ENCODE assay signal across 9 cellular contexts in the genomic region with DNA sequence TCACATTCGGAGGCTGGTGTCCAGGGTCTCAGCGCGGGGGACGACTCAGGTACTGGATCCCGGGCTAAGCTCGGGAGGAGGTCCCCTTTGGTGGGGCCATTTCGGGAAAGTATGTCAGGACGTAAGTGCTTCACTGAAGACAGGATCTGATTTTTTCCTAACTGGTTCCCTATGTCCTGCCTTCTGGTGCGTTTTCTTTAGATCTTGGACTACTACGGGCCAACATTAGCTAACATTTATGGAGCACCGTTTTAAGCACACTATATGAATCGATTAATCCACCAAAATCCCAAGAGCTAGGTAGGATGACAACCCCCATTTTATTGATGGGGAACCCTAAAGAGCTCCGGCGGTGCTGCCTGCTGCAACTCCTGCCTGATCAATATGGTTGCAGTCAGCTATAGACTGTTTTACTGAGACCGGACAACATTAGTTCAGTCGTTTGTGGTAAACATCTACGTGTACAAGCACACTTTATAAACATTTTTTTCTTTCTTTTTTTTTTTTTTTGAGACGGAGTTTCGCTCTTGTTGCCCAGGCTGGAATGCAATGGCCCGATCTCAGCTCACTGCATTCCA. TPM values are rescaled to one million over a fixed set of nuclear protein-coding genes. Genes with fewer than 3 reads are reported as not detected.
A peak's percentile ranks its signal among the peaks of the same experiment; 100 is the strongest.
DNase-seq lines count a peak whose midpoint lies in the region; ATAC-seq, FAIRE-seq and TF ChIP-seq lines count a peak whose summit lies in the region.
"Had no signal": no experiment of that assay in that cellular context is flagged by ENCODE, and none has a peak within 500 bp of the region (broad histone marks: within the 10 kb centered on the region; RNA-seq: fewer than 3 reads in every experiment).

No MANE protein-coding gene starts in this region.

- no peaks in the 10 kb centered on the region for H3K27me3 Mint-ChIP-seq in naive B cell

- TF ChIP-seq CTCF in colonic mucosa (IDR thresholded peaks at IDR 0.05): no peak

- peaks cover 9 to 13% of the 10 kb centered on the region in 2 donors for H3K36me3 Mint-ChIP-seq in naive B cell

- H3K36me3 ChIP-seq in colonic mucosa: peaks cover 6% of the 10 kb centered on the region

- DNase-seq in MV-4-11 (lab: John Stamatoyannopoulos, UW) (peak; percentile 41), colonic mucosa (no peak), naive B cell (no peak), pons (ENCODE audit: low spot score) (no peak), NCI-H1930 (lab: John Stamatoyannopoulos, UW) (no peak), HTR-8/SVneo (ENCODE audit: insufficient read length, low spot score) (no peak), HT-29 (ENCODE audit: low spot score) (no peak)

- no peaks in the 10 kb centered on the region for H3K9me3 ChIP-seq in colonic mucosa

- H3K27ac ChIP-seq in colonic mucosa: peak overlapping the region; percentile 66

- H3K4me1 ChIP-seq in colonic mucosa: peaks cover 10% of the 10 kb centered on the region

- peak overlapping the region; percentile 91 to 99 (median 97) for H3K27ac Mint-ChIP-seq in naive B cell

- no peak for FAIRE-seq in HTR-8/SVneo (lab: Jason Lieb, UNC)

- H3K9me3 Mint-ChIP-seq in naive B cell: no peaks in the 10 kb centered on the region

- H3K4me3 Mint-ChIP-seq in naive B cell: peak overlapping the region; percentile 89 to 100 (median 97)

- H3K4me3 ChIP-seq in colonic mucosa: peak overlapping the region; percentile 87

- H3K4me1 Mint-ChIP-seq in naive B cell: peaks cover 34 to 54% (median 53%) of the 10 kb centered on the region in 3 donors

- H3K27me3 ChIP-seq in colonic mucosa: no peaks in the 10 kb centered on the region

- peak; percentile 8 for ATAC-seq in GM18502 (IDR thresholded peaks at IDR 0.05; ENCODE audit: poor library complexity, unreplicated experiment)
- ATAC-seq in naive B cell (ENCODE audit: low read depth in 2 of 2): no peak

- intact Hi-C loops in colonic mucosa (cut with DNase I): no loop called here

- peak overlapping the region; percentile 54 to 98 for H3K9ac ChIP-seq in colonic mucosa (ENCODE audit: low read depth in 2 of 2, low read length in 2 of 2)

RNA-seq across cellular contexts. Expression of a gene that starts 17.0 kb away (rescaled TPM):
- 10 to 100 TPM; 27.4 to 43.3 TPM for total RNA-seq in colonic mucosa
- 10 to 100 TPM; 42.0 to 77.0 (median 54.6) TPM for polyA plus RNA-seq in naive B cell (ENCODE audit: low read depth in 6 of 6)
- total RNA-seq in HT-29 (2014; rRNA removed; shearing (Covaris generic)): 183 and 191 TPM in 2 replicates

RNA-seq across cellular contexts. Expression of a gene that starts 23.8 kb away (rescaled TPM):
- not detected for total RNA-seq in colonic mucosa
- 1 to 10 TPM in 5 of 6 donors, not detected in 1; 2.3 to 7.0 (median 3.7) TPM for polyA plus RNA-seq in naive B cell (ENCODE audit: low read depth in 6 of 6)
- total RNA-seq in HT-29 (2014; rRNA removed; shearing (Covaris generic)): 0.61 TPM in 1 of 2 replicates, not detected in the other
- total RNA-seq: T-helper 1 cell treated with Interleukin-12 subunit alpha and Interleukin-12 subunit beta and Interleukin-4 antibody, amounts not matched to agents 30 ng/mL and 1 ng/mL, for 36 hours had no signal

RNA-seq across cellular contexts. Expression of a gene that starts 24.3 kb away (rescaled TPM):
- 100 to 1,000 TPM in 1 of 2 donors, 10 to 100 TPM in 1; 70.4 to 116 TPM for total RNA-seq in colonic mucosa
- polyA plus RNA-seq in naive B cell (ENCODE audit: low read depth in 6 of 6): 100 to 1,000 TPM in 2 of 6 donors, 10 to 100 TPM in 4; 63.1 to 135 (median 81.1) TPM
- total RNA-seq in HT-29 (2014; rRNA removed; shearing (Covaris generic)): 418 and 438 TPM in 2 replicates

RNA-seq across cellular contexts. Expression of a gene that starts 24.6 kb away (rescaled TPM):
- 10 to 100 TPM; 38.0 to 43.3 TPM for total RNA-seq in colonic mucosa
- 10 to 100 TPM; 46.4 to 64.2 (median 51.5) TPM for polyA plus RNA-seq in naive B cell (ENCODE audit: low read depth in 6 of 6)
- total RNA-seq in HT-29 (2014; rRNA removed; shearing (Covaris generic)): 64.6 and 80.6 TPM in 2 replicates

RNA-seq across cellular contexts. Expression of a gene that starts 51.2 kb away (rescaled TPM):
- 10 to 100 TPM; 39.2 to 50.9 TPM for total RNA-seq in colonic mucosa
- 100 to 1,000 TPM in 2 of 6 donors, 10 to 100 TPM in 4; 60.9 to 121 (median 90.6) TPM for polyA plus RNA-seq in naive B cell (ENCODE audit: low read depth in 6 of 6)
- 24.4 and 31.7 TPM in 2 replicates for total RNA-seq in HT-29 (2014; rRNA removed; shearing (Covaris generic))
